In genomic region chr5:157143127-157143959, GRCh38 we compare ENCODE assay signal across 7 cellular contexts. TPM values are rescaled to one million over a fixed set of nuclear protein-coding genes. Genes with fewer than 3 reads are reported as not detected.
DNase-seq lines count a peak whose midpoint lies in the region; FAIRE-seq and TF ChIP-seq lines count a peak whose summit lies in the region.

No MANE protein-coding gene starts in this region.

- H3K27ac ChIP-seq in breast epithelium, result peak overlapping the region; percentile 88 to 93

- no peaks in the 10 kb centered on the region for H3K36me3 ChIP-seq in breast epithelium

- H3K4me3 ChIP-seq in GM12865 (ENCODE audit: low read depth, low read length) (peak overlapping the region; percentile 93), breast epithelium (peak overlapping the region; percentile 81 to 97 (median 96))

- no peak for FAIRE-seq in H54 (lab: Jason Lieb, UNC)

- H3K9me3 ChIP-seq in breast epithelium, result no peaks in the 10 kb centered on the region

- no peaks in the 10 kb centered on the region for H3K27me3 ChIP-seq in breast epithelium

- no peaks in the 10 kb centered on the region for H3K4me1 ChIP-seq in breast epithelium

- intact Hi-C loops in breast epithelium (cut with DNase I; ENCODE audit: low total_unique reads), result no loop called here

- no peak for TF ChIP-seq CTCF in GM12865 (IDR thresholded peaks at IDR 0.05; ENCODE audit: insufficient read depth, low read depth, low read length, missing control alignments)
- TF ChIP-seq CTCF in breast epithelium (IDR thresholded peaks at IDR 0.05), result no peak

- DNase-seq in GM12865 (ENCODE audit: low read depth) (peak; percentile 71), H54 (ENCODE audit: insufficient read length, low spot score) (peak; percentile 22), LHCN-M2 (ENCODE audit: low read depth) (peak; percentile 21), T-helper 1 cell (peak in 4 of 5 donors; percentile 32 to 64 (median 48)), breast epithelium (ENCODE audit: low spot score in 2 of 2) (peak in 1 of 2 donors; percentile 35), iris pigment epithelial cell (ENCODE audit: low read depth) (peak; percentile 17)
- peak; percentile 36 to 50 for DNase-seq in stimulated activated CD4-positive, alpha-beta T cell treated with anti-CD3 and anti-CD28 coated beads, Interleukin-15, amount 100 ng/mL, for 48 hours (ENCODE audit: low read depth in 2 of 2)

- no peak for TF ChIP-seq POLR2A in H54 (IDR thresholded peaks at IDR 0.05; ENCODE audit: low read depth, low read length)
- no peak for TF ChIP-seq POLR2A in breast epithelium (IDR thresholded peaks at IDR 0.05)

RNA-seq across cellular contexts. Expression of gene MED7, which starts 0.7 kb away (rescaled TPM):
- total RNA-seq in LHCN-M2 (2014; rRNA removed) (11.5 and 13.0 TPM in 2 replicates), breast epithelium (10 to 100 TPM; 12.2 to 15.5 (median 14.4) TPM)
- polyA plus RNA-seq in LHCN-M2 (2012), result 8.5 TPM

RNA-seq across cellular contexts. Expression of gene GARIN3, which starts 22.7 kb away (rescaled TPM):
- total RNA-seq in LHCN-M2 (2014; rRNA removed) (not detected in 2 replicates), breast epithelium (not detected)
- not detected for polyA plus RNA-seq in LHCN-M2 (2012)

RNA-seq across cellular contexts. Expression of gene HAVCR2, which starts 34.5 kb away (rescaled TPM):
- 0.06 and 0.17 TPM in 2 replicates for total RNA-seq in LHCN-M2 (2014; rRNA removed)
- 0.02 TPM for polyA plus RNA-seq in LHCN-M2 (2012)
- total RNA-seq in breast epithelium, result 10 to 100 TPM; 10.8 to 26.6 (median 13.3) TPM

RNA-seq across cellular contexts. Expression of gene ITK, which starts 37.3 kb away (rescaled TPM):
- total RNA-seq in LHCN-M2 (2014; rRNA removed), result 0.06 TPM in 1 of 2 replicates, not detected in the other
- not detected for polyA plus RNA-seq in LHCN-M2 (2012)
- 1 to 10 TPM; 3.3 to 4.4 (median 3.4) TPM for total RNA-seq in breast epithelium

Comparison
In these comparisons a context has a peak if more than half of its experiments do, and no peak if none do; other contexts are left out.
1. RNA of gene HAVCR2, which starts 34.5 kb away (total RNA-seq): 10.8 to 26.6 TPM in breast epithelium; 0.06 to 0.17 TPM in LHCN-M2; every median in the first group is over 10 times any median in the second.